ENCODE assay signal across 25 cellular contexts in the genomic region with DNA sequence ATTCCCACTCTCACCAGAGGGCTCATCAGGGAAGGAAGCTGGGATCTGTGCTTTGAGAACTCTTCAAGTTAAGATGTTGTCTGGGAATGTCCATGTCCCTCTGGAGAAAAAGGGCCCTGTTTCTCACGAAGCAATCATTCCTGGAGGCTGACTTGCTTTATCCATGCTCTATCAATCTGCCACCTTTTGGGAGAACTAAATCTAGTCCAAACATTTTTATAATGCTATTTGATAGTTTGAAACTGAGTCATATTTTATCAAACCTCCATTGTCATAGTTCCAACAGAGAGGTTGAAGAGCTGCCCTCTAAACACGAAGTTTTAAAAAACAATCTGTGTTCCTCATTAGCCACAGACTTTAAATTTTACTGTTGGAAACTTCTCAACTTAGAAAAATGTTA.
"Had no signal": no experiment of that assay in that cellular context is flagged by ENCODE, and none has a peak within 500 bp of the region (broad histone marks: within the 10 kb centered on the region; RNA-seq: fewer than 3 reads in every experiment).

No MANE protein-coding gene starts in this region.

- H3K9me3 Mint-ChIP-seq: activated CD4-positive, alpha-beta T cell treated with anti-CD3 and anti-CD28 coated beads, Interleukin-2, amount 10 ng/mL, durations not matched to agents 24 days and 14 days; activated CD8-positive, alpha-beta T cell treated with anti-CD3 and anti-CD28 coated beads for 36 hours; activated T-helper 1 cell treated with anti-CD3 and anti-CD28 coated beads, Interleukin-12 subunit alpha, Interleukin-12 subunit beta, Interleukin-2, Interleukin-4 antibody, amounts not matched to agents 30 ng/mL and 10 ng/mL and 1 ng/mL, durations not matched to agents 14 hours and 24 hours and 36 hours; stimulated activated memory B cell treated with anti-CD40 and anti-IgM and Interleukin-4, amounts not matched to agents 10 μg/mL and 1 μg/mL and 100 μg/mL, for 72 hours had no signal

- H3K27ac ChIP-seq: body of pancreas, cardiac muscle cell, heart right ventricle, lower lobe of right lung, right lobe of liver, transverse colon had no signal

- H3K27me3 ChIP-seq: body of pancreas, right lobe of liver, transverse colon had no signal

- H3K4me3 ChIP-seq: body of pancreas, cardiac muscle cell, heart right ventricle, lower lobe of right lung, mucosa of descending colon, right lobe of liver, smooth muscle cell, transverse colon had no signal

- H3K27ac Mint-ChIP-seq: activated CD4-positive, alpha-beta T cell treated with anti-CD3 and anti-CD28 coated beads, Interleukin-2, amount 10 ng/mL, durations not matched to agents 24 days and 14 days; activated CD8-positive, alpha-beta memory T cell treated with anti-CD3 and anti-CD28 coated beads, Interleukin-2, amount 10 ng/mL, durations not matched to agents 7 days and 5 days; activated CD8-positive, alpha-beta T cell treated with anti-CD3 and anti-CD28 coated beads for 36 hours; activated naive CD8-positive, alpha-beta T cell treated with anti-CD3 and anti-CD28 coated beads, Interleukin-2, amount 50 U/mL, for 24 hours; activated T-helper 1 cell treated with anti-CD3 and anti-CD28 coated beads, Interleukin-12 subunit alpha, Interleukin-12 subunit beta, Interleukin-2, Interleukin-4 antibody, amounts not matched to agents 30 ng/mL and 10 ng/mL and 1 ng/mL, durations not matched to agents 14 hours and 24 hours and 36 hours; stimulated activated memory B cell treated with anti-CD40 and anti-IgM and Interleukin-4, amounts not matched to agents 10 μg/mL and 1 μg/mL and 100 μg/mL, for 72 hours; T-helper 17 cell had no signal

- H3K36me3 Mint-ChIP-seq: activated CD8-positive, alpha-beta memory T cell treated with anti-CD3 and anti-CD28 coated beads, Interleukin-2, amount 10 ng/mL, durations not matched to agents 7 days and 5 days; stimulated activated memory B cell treated with anti-CD40 and anti-IgM and Interleukin-4, amounts not matched to agents 10 μg/mL and 1 μg/mL and 100 μg/mL, for 72 hours had no signal

- H3K9me3 ChIP-seq: body of pancreas, heart right ventricle, lower lobe of right lung, mucosa of descending colon, right lobe of liver, transverse colon had no signal

- H3K4me2 ChIP-seq: smooth muscle cell had no signal

- H3K4me3 Mint-ChIP-seq: activated CD4-positive, alpha-beta T cell treated with anti-CD3 and anti-CD28 coated beads, Interleukin-2, amount 10 ng/mL, durations not matched to agents 24 days and 14 days; activated CD8-positive, alpha-beta memory T cell treated with anti-CD3 and anti-CD28 coated beads, Interleukin-2, amount 10 ng/mL, durations not matched to agents 7 days and 5 days; activated CD8-positive, alpha-beta T cell treated with anti-CD3 and anti-CD28 coated beads for 36 hours; activated naive CD8-positive, alpha-beta T cell treated with anti-CD3 and anti-CD28 coated beads, Interleukin-2, amount 50 U/mL, for 24 hours; activated T-helper 1 cell treated with anti-CD3 and anti-CD28 coated beads, Interleukin-12 subunit alpha, Interleukin-12 subunit beta, Interleukin-2, Interleukin-4 antibody, amounts not matched to agents 30 ng/mL and 10 ng/mL and 1 ng/mL, durations not matched to agents 14 hours and 24 hours and 36 hours; stimulated activated memory B cell treated with anti-CD40 and anti-IgM and Interleukin-4, amounts not matched to agents 10 μg/mL and 1 μg/mL and 100 μg/mL, for 72 hours; T-helper 17 cell had no signal

- ATAC-seq: activated CD8-positive, alpha-beta memory T cell treated with anti-CD3 and anti-CD28 coated beads, Interleukin-2, amount 10 ng/mL, durations not matched to agents 7 days and 5 days; activated CD8-positive, alpha-beta T cell treated with anti-CD3 and anti-CD28 coated beads for 36 hours; activated naive CD8-positive, alpha-beta T cell treated with anti-CD3 and anti-CD28 coated beads, Interleukin-2, amount 50 U/mL, for 24 hours; body of pancreas; heart right ventricle; lower lobe of right lung; mucosa of descending colon; right lobe of liver; stimulated activated memory B cell treated with anti-CD40 and anti-IgM and Interleukin-4, amounts not matched to agents 10 μg/mL and 1 μg/mL and 100 μg/mL, for 72 hours; T-helper 17 cell had no signal

- H3K36me3 ChIP-seq: cardiac muscle cell, heart right ventricle, lower lobe of right lung, right lobe of liver, transverse colon had no signal

- H3K4me1 ChIP-seq: body of pancreas, right lobe of liver had no signal

- DNase-seq: activated CD4-positive, alpha-beta T cell treated with anti-CD3 and anti-CD28 coated beads, Interleukin-2, amount 10 ng/mL, durations not matched to agents 24 days and 14 days; activated CD4-positive, CD25-positive, alpha-beta regulatory T cell; activated CD8-positive, alpha-beta memory T cell treated with anti-CD3 and anti-CD28 coated beads, Interleukin-2, amount 10 ng/mL, durations not matched to agents 7 days and 5 days; activated CD8-positive, alpha-beta T cell treated with anti-CD3 and anti-CD28 coated beads for 36 hours; activated gamma-delta T cell; activated naive CD4-positive, alpha-beta T cell treated with anti-CD3 and anti-CD28 coated beads, Interleukin-2, amount 50 U/mL, for 16 hours; activated naive CD8-positive, alpha-beta T cell treated with anti-CD3 and anti-CD28 coated beads, Interleukin-2, amount 50 U/mL, for 24 hours; body of pancreas; dermis blood vessel endothelial cell; effector CD8-positive, alpha-beta T cell; erythroblast; heart right ventricle; lower lobe of right lung; mesendoderm; mucosa of descending colon; nucleus accumbens; posterior cingulate gyrus; right lobe of liver; stimulated activated CD4-positive, alpha-beta T cell treated with anti-CD3 and anti-CD28 coated beads, Interleukin-15, amount 100 ng/mL, for 24 hours; T-helper 17 cell; transverse colon had no signal
